In the genomic region with DNA sequence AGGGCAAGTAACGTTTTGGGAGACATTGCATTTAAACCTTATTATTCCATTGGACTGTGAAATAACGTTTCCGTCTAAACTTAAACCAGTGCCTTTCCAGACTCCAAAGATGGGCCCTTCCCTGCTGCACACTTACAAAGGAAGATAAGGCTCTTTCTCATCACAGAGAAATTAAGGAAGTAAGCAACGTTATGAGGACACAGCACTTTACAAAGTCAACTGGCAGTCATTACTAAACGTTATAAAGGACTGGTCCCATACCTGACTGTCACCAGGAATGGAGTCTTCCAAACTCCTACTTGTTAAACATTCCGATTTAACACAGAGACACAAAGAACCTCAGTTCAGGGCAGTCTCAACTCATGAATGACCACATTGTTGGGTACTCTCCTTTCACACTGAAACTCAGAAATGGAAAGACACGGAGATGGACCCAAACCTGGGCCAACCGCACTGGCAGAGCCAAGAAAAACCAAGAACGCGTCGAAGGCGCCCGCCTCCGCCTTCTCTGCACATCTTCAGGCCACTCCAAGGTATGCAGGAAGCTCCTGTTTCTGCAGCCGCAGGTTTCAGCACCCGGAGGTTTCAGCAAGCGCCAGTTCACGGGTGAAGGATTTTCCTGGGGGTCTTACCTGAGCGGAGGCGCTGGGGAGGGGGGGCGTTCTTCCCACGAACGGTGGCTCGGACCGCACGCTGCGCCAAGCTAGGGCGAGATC, we compare ENCODE assay signal across 7 cellular contexts. TPM values are rescaled to one million over a fixed set of nuclear protein-coding genes. Genes with fewer than 3 reads are reported as not detected.
DNase-seq lines count a peak whose midpoint lies in the region; ATAC-seq and TF ChIP-seq lines count a peak whose summit lies in the region.

No MANE protein-coding gene starts in this region.

- intact Hi-C loops in esophagus squamous epithelium (cut with DNase I) (no loop called here), natural killer cell (cut with micrococcal nuclease) (no loop called here)

- H3K4me3 Mint-ChIP-seq in natural killer cell = peak overlapping the region; percentile 97

- H3K4me1 ChIP-seq in esophagus squamous epithelium = peaks cover 0 to 42% (median 9%) of the 10 kb centered on the region in 3 donors

- CTCF ChIA-PET in GM10248 (lab: Yijun Ruan, JAX) = interaction anchor here (1.1 to 3.6 kb wide), 4 partner anchors 9 to 16 kb away, joined by 4 to 51 read pairs (median 6); no protein-coding TSS in a partner anchor

- no peak for TF ChIP-seq POLR2A in esophagus squamous epithelium (IDR thresholded peaks at IDR 0.05)

- in situ Hi-C loops in KBM-7 (cut with MboI; ENCODE audit: low pct_unique_long_range_greater_than_20kb, low sequenced_read_pairs) = no loop called here

- TF ChIP-seq CTCF in GM10248 (IDR thresholded peaks at IDR 0.05; ENCODE audit: control extremely low read depth, extremely low read depth, low read depth, missing control alignments) (no peak), WERI-Rb-1 (IDR thresholded peaks at IDR 0.05; ENCODE audit: low read depth, low read length) (no peak), esophagus squamous epithelium (IDR thresholded peaks at IDR 0.05) (no peak), natural killer cell (IDR thresholded peaks at IDR 0.05) (no peak)

- H3K27ac Mint-ChIP-seq in natural killer cell = peak overlapping the region; percentile 90 to 95

- H3K36me3 ChIP-seq in WERI-Rb-1 (peaks cover 20% of the 10 kb centered on the region), esophagus squamous epithelium (no peaks in the 10 kb centered on the region)

- H3K9me3 Mint-ChIP-seq in natural killer cell = no peaks in the 10 kb centered on the region

- H3K27ac ChIP-seq in WERI-Rb-1 (peak overlapping the region; percentile 81), esophagus squamous epithelium (peak overlapping the region; percentile 85 to 95 (median 92))

- peaks cover 29 to 37% of the 10 kb centered on the region in 2 donors for H3K4me1 Mint-ChIP-seq in natural killer cell

- H3K4me3 ChIP-seq in WERI-Rb-1 (ENCODE audit: low read depth, low read length) (peak overlapping the region; percentile 92), esophagus squamous epithelium (peak overlapping the region; percentile 77 to 95 (median 91))

- POLR2A ChIA-PET in GM10248 (lab: Yijun Ruan, JAX) = no interaction called here

- WGBS in esophagus squamous epithelium, 2 donors = 1 to 5% methylated on average over 14 to 23 of the region's 28 CpGs

- ATAC-seq in GM21619 (IDR thresholded peaks at IDR 0.05; ENCODE audit: unreplicated experiment) = peak; percentile 7
- no peak for ATAC-seq in natural killer cell

- H3K27me3 ChIP-seq in WERI-Rb-1 (ENCODE audit: insufficient read depth, low read depth, severe bottlenecking) (no peaks in the 10 kb centered on the region), esophagus squamous epithelium (no peaks in the 10 kb centered on the region)

- no peaks in the 10 kb centered on the region for H3K27me3 Mint-ChIP-seq in natural killer cell (ENCODE audit: low read depth in 2 of 2)

- DNase-seq in GM10248 (ENCODE audit: extremely low spot score) = peak; percentile 17
- peak; percentile 63 for DNase-seq in KBM-7
- DNase-seq in WERI-Rb-1 = no peak
- no peak for DNase-seq in esophagus squamous epithelium (lab: John Stamatoyannopoulos, UW)
- no peak for DNase-seq in natural killer cell
- DNase-seq in SHP77 treated with DMSO at 0.1 percent for 48 hours (lab: John Stamatoyannopoulos, UW) = no peak

- H3K9me3 ChIP-seq in WERI-Rb-1 (ENCODE audit: severe bottlenecking) (no peaks in the 10 kb centered on the region), esophagus squamous epithelium (no peaks in the 10 kb centered on the region)

- H3K36me3 Mint-ChIP-seq in natural killer cell = no peaks in the 10 kb centered on the region

RNA-seq across cellular contexts. Expression of a gene that starts 0.7 kb away (rescaled TPM):
- total RNA-seq in esophagus squamous epithelium = 10 to 100 TPM; 30.8 to 54.1 (median 36.0) TPM
- 10 to 100 TPM; 10.2 to 21.3 (median 12.9) TPM for total RNA-seq in natural killer cell

Comparison
In these comparisons a context has a peak if more than half of its experiments do, and no peak if none do; other contexts are left out.
1. DNase-seq: peak in GM10248 (single experiment) and KBM-7 (single experiment); none in WERI-Rb-1 (single experiment), esophagus squamous epithelium (single experiment), natural killer cell (single experiment) and SHP77 treated with DMSO at 0.1 percent for 48 hours (single experiment).